Comparison of ENCODE assay signal across 1 cellular context in the genomic region with DNA sequence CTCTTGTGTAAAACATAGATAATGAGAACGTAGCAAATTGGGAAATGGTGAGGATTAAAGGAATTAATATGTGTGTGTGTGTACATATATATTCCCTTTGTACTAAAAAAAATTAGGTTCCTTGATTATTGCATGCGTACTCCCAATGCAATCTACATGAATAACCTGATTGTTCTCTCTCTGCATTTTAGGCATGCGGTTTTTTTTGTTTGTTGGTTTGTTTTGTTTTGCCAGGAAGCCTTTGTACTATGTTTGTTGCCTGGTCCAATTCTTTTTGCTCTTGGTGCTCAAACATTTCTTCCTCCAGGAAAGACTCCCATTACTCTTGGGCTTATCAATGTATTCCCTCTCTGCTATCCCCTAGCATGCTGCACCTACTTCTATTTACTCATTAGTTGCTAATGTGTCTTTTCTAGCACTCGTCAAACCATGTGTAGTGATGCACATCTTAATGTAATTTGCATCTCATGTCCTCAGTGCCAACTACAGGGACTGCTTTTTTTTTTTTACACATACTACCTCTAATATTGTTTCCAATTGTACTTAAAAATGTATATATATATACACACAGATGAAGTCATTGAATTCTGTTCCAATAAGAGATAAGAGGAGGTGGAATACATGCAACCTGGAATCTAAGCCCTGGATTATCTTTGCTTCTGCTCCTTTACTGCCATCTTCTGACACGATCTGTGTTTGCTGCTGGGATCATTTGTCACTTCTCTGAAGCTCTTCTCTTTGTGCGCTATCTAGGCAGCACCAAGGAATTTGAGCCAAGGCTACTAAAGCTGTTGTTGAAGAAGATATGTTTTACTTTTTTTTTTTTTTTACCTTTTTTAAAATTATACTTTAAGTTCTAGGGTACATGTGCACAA.
TF ChIP-seq lines count a peak whose summit lies in the region.

No MANE protein-coding gene starts in this region.

TF ChIP-seq in GM23338, 12 proteins besides CTCF, POLR2A, EP300 and RAD21 (continued from another document):
- TF ChIP-seq, protein P1, sequence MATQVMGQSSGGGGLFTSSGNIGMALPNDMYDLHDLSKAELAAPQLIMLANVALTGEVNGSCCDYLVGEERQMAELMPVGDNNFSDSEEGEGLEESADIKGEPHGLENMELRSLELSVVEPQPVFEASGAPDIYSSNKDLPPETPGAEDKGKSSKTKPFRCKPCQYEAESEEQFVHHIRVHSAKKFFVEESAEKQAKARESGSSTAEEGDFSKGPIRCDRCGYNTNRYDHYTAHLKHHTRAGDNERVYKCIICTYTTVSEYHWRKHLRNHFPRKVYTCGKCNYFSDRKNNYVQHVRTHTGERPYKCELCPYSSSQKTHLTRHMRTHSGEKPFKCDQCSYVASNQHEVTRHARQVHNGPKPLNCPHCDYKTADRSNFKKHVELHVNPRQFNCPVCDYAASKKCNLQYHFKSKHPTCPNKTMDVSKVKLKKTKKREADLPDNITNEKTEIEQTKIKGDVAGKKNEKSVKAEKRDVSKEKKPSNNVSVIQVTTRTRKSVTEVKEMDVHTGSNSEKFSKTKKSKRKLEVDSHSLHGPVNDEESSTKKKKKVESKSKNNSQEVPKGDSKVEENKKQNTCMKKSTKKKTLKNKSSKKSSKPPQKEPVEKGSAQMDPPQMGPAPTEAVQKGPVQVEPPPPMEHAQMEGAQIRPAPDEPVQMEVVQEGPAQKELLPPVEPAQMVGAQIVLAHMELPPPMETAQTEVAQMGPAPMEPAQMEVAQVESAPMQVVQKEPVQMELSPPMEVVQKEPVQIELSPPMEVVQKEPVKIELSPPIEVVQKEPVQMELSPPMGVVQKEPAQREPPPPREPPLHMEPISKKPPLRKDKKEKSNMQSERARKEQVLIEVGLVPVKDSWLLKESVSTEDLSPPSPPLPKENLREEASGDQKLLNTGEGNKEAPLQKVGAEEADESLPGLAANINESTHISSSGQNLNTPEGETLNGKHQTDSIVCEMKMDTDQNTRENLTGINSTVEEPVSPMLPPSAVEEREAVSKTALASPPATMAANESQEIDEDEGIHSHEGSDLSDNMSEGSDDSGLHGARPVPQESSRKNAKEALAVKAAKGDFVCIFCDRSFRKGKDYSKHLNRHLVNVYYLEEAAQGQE (IDR thresholded peaks at IDR 0.05; ENCODE audit: unreplicated experiment) = no peak
